6 cellular contexts compared by ENCODE assay signal in the genomic region with DNA sequence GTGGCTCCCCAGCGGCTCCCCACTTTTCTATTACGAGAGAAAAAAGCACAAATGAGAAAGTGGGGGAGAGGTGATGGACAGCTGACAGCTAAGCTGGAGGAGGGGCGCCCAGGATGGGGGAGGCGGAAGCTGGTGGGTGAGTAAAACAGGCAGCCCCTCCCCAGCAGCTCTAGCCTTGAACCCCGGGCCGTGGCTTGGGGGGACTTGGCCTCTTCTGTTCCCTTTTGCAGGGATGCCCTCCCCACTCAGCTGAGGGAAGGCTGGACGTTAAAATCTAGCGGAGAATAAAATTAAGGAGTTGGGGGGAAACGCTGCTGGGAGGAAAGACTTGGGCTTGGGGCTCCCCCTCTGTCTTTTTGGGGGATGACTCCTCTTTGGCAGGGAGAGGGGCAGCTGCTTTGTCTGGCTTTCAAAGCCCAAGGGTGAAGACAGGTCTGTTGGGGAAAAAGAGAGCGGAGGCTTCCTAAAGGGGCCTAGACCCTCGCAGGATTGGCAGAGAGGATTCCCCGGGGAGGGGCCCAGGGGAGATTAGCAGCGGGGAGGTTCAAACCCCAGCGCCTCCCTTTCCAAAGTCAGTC. TPM values are rescaled to one million over a fixed set of nuclear protein-coding genes. Genes with fewer than 3 reads are reported as not detected.
DNase-seq lines count a peak whose midpoint lies in the region; ATAC-seq and TF ChIP-seq lines count a peak whose summit lies in the region.

No MANE protein-coding gene starts in this region.

- peaks cover 30% of the 10 kb centered on the region for H3K4me1 Mint-ChIP-seq in activated T-cell treated with anti-CD3 and anti-CD28 coated beads, Interleukin-2, amount 50 U/mL, for 24 hours (ENCODE audit: low read depth)
- H3K4me1 Mint-ChIP-seq in activated B cell treated with CpG ODN at 0.5 μM for 24 hours, result peaks cover 18% of the 10 kb centered on the region

- H3K9ac ChIP-seq in iPS-15b (ENCODE audit: low read depth, low read length), result peak overlapping the region; percentile 14

- H3K4me3 ChIP-seq in iPS-15b (ENCODE audit: low read depth, low read length), result peak overlapping the region; percentile 69

- no peak for TF ChIP-seq CTCF in activated B cell treated with CpG ODN at 0.5 μM for 24 hours (IDR thresholded peaks at IDR 0.05)

- peaks cover 46% of the 10 kb centered on the region for H3K36me3 Mint-ChIP-seq in activated T-cell treated with anti-CD3 and anti-CD28 coated beads, Interleukin-2, amount 50 U/mL, for 24 hours (ENCODE audit: low read depth)
- peaks cover 21% of the 10 kb centered on the region for H3K36me3 Mint-ChIP-seq in activated B cell treated with CpG ODN at 0.5 μM for 24 hours (ENCODE audit: low read depth)

- CTCF ChIA-PET in activated B cell treated with CpG ODN at 0.5 μM for 24 hours (lab: Charles Lee), result interaction anchor here (1.1 kb wide), 1 partner anchor 18 kb away, joined by 3 read pairs; no protein-coding TSS in a partner anchor

- no peaks in the 10 kb centered on the region for H3K27me3 Mint-ChIP-seq in activated T-cell treated with anti-CD3 and anti-CD28 coated beads, Interleukin-2, amount 50 U/mL, for 24 hours
- H3K27me3 Mint-ChIP-seq in activated B cell treated with CpG ODN at 0.5 μM for 24 hours, result no peaks in the 10 kb centered on the region

- ATAC-seq in activated B cell treated with CpG ODN at 0.5 μM for 24 hours (ENCODE audit: low read depth), result no peak

- peaks cover 9% of the 10 kb centered on the region for H3K9me3 Mint-ChIP-seq in activated T-cell treated with anti-CD3 and anti-CD28 coated beads, Interleukin-2, amount 50 U/mL, for 24 hours
- peaks cover 3% of the 10 kb centered on the region for H3K9me3 Mint-ChIP-seq in activated B cell treated with CpG ODN at 0.5 μM for 24 hours

- peak overlapping the region; percentile 92 for H3K4me3 Mint-ChIP-seq in activated T-cell treated with anti-CD3 and anti-CD28 coated beads, Interleukin-2, amount 50 U/mL, for 24 hours
- peak overlapping the region; percentile 99 for H3K4me3 Mint-ChIP-seq in activated B cell treated with CpG ODN at 0.5 μM for 24 hours

- peaks cover 2% of the 10 kb centered on the region for H3K36me3 ChIP-seq in iPS-15b (ENCODE audit: control insufficient read depth, insufficient read depth, low read length)

- peaks cover 8% of the 10 kb centered on the region for H3K27me3 ChIP-seq in iPS-15b (ENCODE audit: control insufficient read depth, insufficient read depth, low read length)

- DNase-seq in activated T-cell treated with anti-CD3 and anti-CD28 coated beads, Interleukin-2, amount 50 U/mL, for 24 hours, result no peak
- no peak for DNase-seq in activated T-cell treated with anti-CD3 and anti-CD28 coated beads, Interleukin-2, amount 50 U/mL, for 48 hours
- DNase-seq in activated B cell treated with CpG ODN at 0.5 μM for 24 hours, result no peak
- no peak for DNase-seq in NCI-H748 treated with DMSO at 0.1 percent for 48 hours (lab: John Stamatoyannopoulos, UW)
- no peak for DNase-seq in NCI-H1694 (lab: John Stamatoyannopoulos, UW)

- no peaks in the 10 kb centered on the region for H3K4me1 ChIP-seq in iPS-15b (ENCODE audit: control insufficient read depth, insufficient read depth, low read length)

- intact Hi-C loops in activated B cell treated with CpG ODN at 0.5 μM for 24 hours (cut with micrococcal nuclease), result loop anchor here (1.0 to 5.0 kb wide), 6 partner anchors 19 to 937 kb away; partner anchors contain the start of genes DCAF15 and PRKACA

- POLR2A ChIA-PET in activated B cell treated with CpG ODN at 0.5 μM for 24 hours (lab: Charles Lee), result interaction anchor here (0.6 to 1.9 kb wide), 7 partner anchors 10 to 278 kb away, joined by 3 to 15 read pairs (median 5); partner anchors contain the start of genes ASF1B and PRKACA

- H3K27ac Mint-ChIP-seq in activated T-cell treated with anti-CD3 and anti-CD28 coated beads, Interleukin-2, amount 50 U/mL, for 24 hours, result peak overlapping the region; percentile 98
- peak overlapping the region; percentile 99 for H3K27ac Mint-ChIP-seq in activated B cell treated with CpG ODN at 0.5 μM for 24 hours

- no peaks in the 10 kb centered on the region for H3K9me3 ChIP-seq in iPS-15b (ENCODE audit: control insufficient read depth, insufficient read depth, low read length)

RNA-seq across cellular contexts. Expression of gene SAMD1, which starts 1.4 kb away (rescaled TPM):
- 32.7 and 36.0 TPM in 2 replicates for total RNA-seq in activated B cell treated with CpG ODN at 0.5 μM for 24 hours

RNA-seq across cellular contexts. Expression of gene C19orf67, which starts 6.4 kb away (rescaled TPM):
- total RNA-seq in activated B cell treated with CpG ODN at 0.5 μM for 24 hours, result not detected in 2 replicates

RNA-seq across cellular contexts. Expression of gene MISP3, which starts 19.4 kb away (rescaled TPM):
- 0.15 and 0.18 TPM in 2 replicates for total RNA-seq in activated B cell treated with CpG ODN at 0.5 μM for 24 hours

RNA-seq across cellular contexts. Expression of gene PRKACA, which starts 25.6 kb away (rescaled TPM):
- total RNA-seq in activated B cell treated with CpG ODN at 0.5 μM for 24 hours, result 41.6 and 43.7 TPM in 2 replicates

RNA-seq across cellular contexts. Expression of gene PALM3, which starts 30.1 kb away (rescaled TPM):
- not detected in 2 replicates for total RNA-seq in activated B cell treated with CpG ODN at 0.5 μM for 24 hours
